In the genomic region with DNA sequence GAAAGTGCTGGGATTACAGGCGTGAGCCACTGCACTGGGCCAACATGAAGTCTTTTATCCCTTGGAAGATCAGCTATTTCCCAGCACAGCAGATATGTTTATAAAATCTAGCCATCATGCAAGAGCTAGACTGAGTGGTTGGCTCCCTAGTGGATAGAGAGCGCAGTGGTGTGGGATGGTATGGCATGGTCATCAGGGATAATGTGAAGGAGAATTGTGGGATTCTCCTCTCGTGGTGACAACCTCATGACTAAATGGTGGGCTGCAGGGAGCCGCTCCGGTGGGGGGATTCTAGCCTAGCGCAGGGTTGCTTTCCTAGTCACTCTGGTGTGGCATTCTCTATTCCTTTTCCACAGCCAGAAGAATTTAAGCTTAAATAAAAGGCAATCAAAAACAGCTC, we compare ENCODE assay signal across 19 cellular contexts.
"Had no signal": no experiment of that assay in that cellular context is flagged by ENCODE, and none has a peak within 500 bp of the region (broad histone marks: within the 10 kb centered on the region; RNA-seq: fewer than 3 reads in every experiment).

No MANE protein-coding gene starts in this region.

- H3K9me3 ChIP-seq: esophagus muscularis mucosa, heart right ventricle, left lung, lower lobe of right lung, mucosa of descending colon had no signal

- DNase-seq: dermis blood vessel endothelial cell; dorsolateral prefrontal cortex; effector CD4-positive, alpha-beta T cell; effector memory CD4-positive, alpha-beta T cell; foreskin keratinocyte; glutamatergic neuron; head of caudate nucleus; heart right ventricle; hippocampal formation; left cardiac atrium; left lung; left ventricle myocardium superior; lower lobe of right lung; mesenchymal stem cell; mucosa of descending colon; naive B cell had no signal

- ATAC-seq: foreskin keratinocyte, heart right ventricle, left cardiac atrium, left lung, left ventricle myocardium superior, lower lobe of right lung, mucosa of descending colon had no signal

- H3K27me3 Mint-ChIP-seq: naive B cell had no signal

- H3K4me1 ChIP-seq: foreskin keratinocyte had no signal

- H3K27ac ChIP-seq: coronary artery, esophagus muscularis mucosa, foreskin keratinocyte, heart right ventricle, left lung, lower lobe of right lung had no signal

- H3K4me3 Mint-ChIP-seq: mesothelial cell of epicardium, naive B cell had no signal

- H3K4me3 ChIP-seq: coronary artery, dorsolateral prefrontal cortex, esophagus muscularis mucosa, heart right ventricle, left lung, lower lobe of right lung, mucosa of descending colon had no signal

- H3K27me3 ChIP-seq: dorsolateral prefrontal cortex, esophagus muscularis mucosa, foreskin keratinocyte, heart right ventricle, left lung had no signal

- H3K9me3 Mint-ChIP-seq: mesothelial cell of epicardium, naive B cell had no signal

- H3K27ac Mint-ChIP-seq: mesothelial cell of epicardium had no signal
